Comparison of ENCODE assay signal across 10 cellular contexts in genomic region chr1:156584813-156585212, GRCh38. TPM values are rescaled to one million over a fixed set of nuclear protein-coding genes. Genes with fewer than 3 reads are reported as not detected.
DNase-seq lines count a peak whose midpoint lies in the region; ATAC-seq, FAIRE-seq and TF ChIP-seq lines count a peak whose summit lies in the region.
"Had no signal": no experiment of that assay in that cellular context is flagged by ENCODE, and none has a peak within 500 bp of the region (broad histone marks: within the 10 kb centered on the region; RNA-seq: fewer than 3 reads in every experiment).

No MANE protein-coding gene starts in this region.

- dilution Hi-C loops in keratinocyte (cut with MboI; ENCODE audit: extremely low pct_ligation_motif_present, low sequenced_read_pairs): no loop called here

- H3K27ac Mint-ChIP-seq in HFFc6 (no peak overlapping the region), T-helper 17 cell (no peak overlapping the region)

- CTCF ChIA-PET in HEK293 (lab: Yijun Ruan, JAX): interaction anchor here (0.7 to 3.3 kb wide), 14 partner anchors 9 to 201 kb away, joined by 3 to 18 read pairs (median 4); no protein-coding TSS in a partner anchor
- CTCF ChIA-PET in Panc1 (lab: Charles Lee): interaction anchor here (0.6 to 1.2 kb wide), 4 partner anchors 39 to 362 kb away, joined by 3 to 4 read pairs (median 3); no protein-coding TSS in a partner anchor

- H3K4me3 ChIP-seq in HEK293 (ENCODE audit: low read depth, low read length) (no peak overlapping the region), Panc1 (ENCODE audit: low read depth in 2 of 2, low read length in 2 of 2) (no peak overlapping the region), keratinocyte (ENCODE audit: control insufficient read depth in 2 of 3, extremely low read depth in 1 of 3, insufficient read depth in 2 of 3, low read depth in 1 of 3, low read length in 3 of 3) (no peak overlapping the region)
- H3K4me3 ChIP-seq: stomach had no signal

- H3K4me1 Mint-ChIP-seq in HFFc6 (ENCODE audit: low read depth) (no peaks in the 10 kb centered on the region), T-helper 17 cell (peaks cover 8% of the 10 kb centered on the region)

- H3K27me3 ChIP-seq in Panc1 (ENCODE audit: control insufficient read depth, insufficient read depth, low read length): no peaks in the 10 kb centered on the region
- no peaks in the 10 kb centered on the region for H3K27me3 ChIP-seq in keratinocyte (ENCODE audit: control insufficient read depth, extremely low read depth, insufficient read depth, low read length)
- H3K27me3 ChIP-seq: stomach had no signal

- no peaks in the 10 kb centered on the region for H3K36me3 Mint-ChIP-seq in HFFc6 (ENCODE audit: low read depth)
- H3K36me3 Mint-ChIP-seq in T-helper 17 cell (ENCODE audit: low read depth): no peaks in the 10 kb centered on the region

- ATAC-seq in Panc1 (0 out of 2 replicates have a peak, but pooled peaks have one; percentile 37), T-helper 17 cell (no peak)

- H3K9me1 ChIP-seq in keratinocyte (ENCODE audit: control insufficient read depth, extremely low read depth, insufficient read depth, low read length): no peaks in the 10 kb centered on the region

- no peak overlapping the region for H3K9ac ChIP-seq in keratinocyte (ENCODE audit: control insufficient read depth, extremely low read depth, insufficient read depth, low read length)

- H3K9me3 Mint-ChIP-seq in HFFc6: no peaks in the 10 kb centered on the region

- POLR2A ChIA-PET in HEK293 (lab: Yijun Ruan, JAX) (no interaction called here), Panc1 (lab: Charles Lee) (no interaction called here)

- peaks cover 3% of the 10 kb centered on the region for H3K27me3 Mint-ChIP-seq in HFFc6 (ENCODE audit: insufficient read depth)
- no peaks in the 10 kb centered on the region for H3K27me3 Mint-ChIP-seq in T-helper 17 cell

- no peak overlapping the region for H3K27ac ChIP-seq in HEK293 (ENCODE audit: extremely low read depth, low read depth, low read length)
- H3K27ac ChIP-seq in Panc1 (ENCODE audit: low read length): no peak overlapping the region
- H3K27ac ChIP-seq in keratinocyte (ENCODE audit: control insufficient read depth, insufficient read depth, low read length): no peak overlapping the region
- H3K27ac ChIP-seq: stomach had no signal

- BruUV-seq in Panc1 (replicated peaks; lab: Mats Ljungman, UMichigan): no TSS peak

- FAIRE-seq in keratinocyte (lab: Jason Lieb, UNC): no peak

- no peak overlapping the region for H2AFZ ChIP-seq in keratinocyte (ENCODE audit: control insufficient read depth, low read length)

- H3K4me1 ChIP-seq in HEK293 (ENCODE audit: control insufficient read depth, insufficient read depth, low read length) (no peaks in the 10 kb centered on the region), Panc1 (ENCODE audit: control insufficient read depth, insufficient read depth, low read length) (peaks cover 19% of the 10 kb centered on the region), keratinocyte (ENCODE audit: control insufficient read depth, extremely low read depth, insufficient read depth, low read length) (peaks cover 3% of the 10 kb centered on the region)

- intact Hi-C loops in Panc1 (cut with micrococcal nuclease; ENCODE audit: unreplicated experiment): loop anchor here (1.0 kb wide), 1 partner anchor 23 kb away; no protein-coding TSS in a partner anchor

- in situ Hi-C loops in Panc1 (cut with HindIII; ENCODE audit: low pct_unique_long_range_greater_than_20kb, low sequenced_read_pairs): no loop called here

- H3K4me2 ChIP-seq in keratinocyte (ENCODE audit: control insufficient read depth, extremely low read depth, insufficient read depth, low read depth, low read length): no peak overlapping the region

- TF ChIP-seq CTCF in HEK293 (tag by site-specific recombination; IDR thresholded peaks at IDR 0.05) (peak; percentile 37; the same call in 1 of the 2 replicates), Panc1 (IDR thresholded peaks at IDR 0.05) (no peak; the same call in 1 of the 2 replicates), keratinocyte (optimal IDR thresholded peaks at IDR 0.05 in 1 of 3, IDR thresholded peaks at IDR 0.05 in 1 of 3, conservative IDR thresholded peaks at IDR 0.05 in 1 of 3; ENCODE audit: extremely low read depth in 1 of 3, insufficient read depth in 2 of 3, low read length in 3 of 3) (peak in 2 of 3 experiments; percentile 23 to 65), HFFc6 (IDR thresholded peaks at IDR 0.05) (no peak)

- H3K9me3 ChIP-seq in HEK293 (ENCODE audit: control insufficient read depth, insufficient read depth, low read depth, low read length): no peaks in the 10 kb centered on the region
- no peaks in the 10 kb centered on the region for H3K9me3 ChIP-seq in Panc1 (ENCODE audit: control insufficient read depth, insufficient read depth, low read depth, low read length)
- no peaks in the 10 kb centered on the region for H3K9me3 ChIP-seq in keratinocyte (ENCODE audit: control insufficient read depth, low read depth, low read length)
- no peaks in the 10 kb centered on the region for H3K9me3 ChIP-seq in T-helper 17 cell (ENCODE audit: control insufficient read depth, low read length, poor library complexity, severe bottlenecking)
- H3K9me3 ChIP-seq: stomach had no signal

- H3K36me3 ChIP-seq in HEK293 (ENCODE audit: control insufficient read depth in 2 of 2, insufficient read depth in 1 of 2, low read length in 2 of 2) (no peaks in the 10 kb centered on the region), Panc1 (ENCODE audit: control insufficient read depth, insufficient read depth, low read length) (no peaks in the 10 kb centered on the region), keratinocyte (ENCODE audit: control insufficient read depth in 2 of 2, extremely low read depth in 1 of 2, insufficient read depth in 2 of 2, low read length in 2 of 2) (no peaks in the 10 kb centered on the region)
- H3K36me3 ChIP-seq: stomach had no signal

- H3K4me3 Mint-ChIP-seq in HFFc6: no peak overlapping the region
- H3K4me3 Mint-ChIP-seq in T-helper 17 cell: no peak overlapping the region

- peak; percentile 61 for DNase-seq in DMS53 (lab: John Stamatoyannopoulos, UW)
- no peak for DNase-seq in Panc1 (ENCODE audit: low read depth, low spot score)
- no peak for DNase-seq in keratinocyte (ENCODE audit: low read depth, low spot score)
- no peak for DNase-seq in amygdala (lab: John Stamatoyannopoulos, UW)
- no peak for DNase-seq in HFFc6
- no peak for DNase-seq in stimulated activated CD8-positive, alpha-beta memory T cell treated with anti-CD3 and anti-CD28 coated beads, Interleukin-4, amount 100 ng/mL, for 48 hours
- no peak for DNase-seq in T-helper 17 cell
- DNase-seq: stomach had no signal

- H4K20me1 ChIP-seq in keratinocyte (ENCODE audit: control insufficient read depth, extremely low read depth, insufficient read depth, low read length): no peaks in the 10 kb centered on the region

- no peaks in the 10 kb centered on the region for H3K79me2 ChIP-seq in keratinocyte (ENCODE audit: control insufficient read depth, insufficient read depth, low read length)

RNA-seq across cellular contexts. Expression of gene TTC24, which starts 5.3 kb away (rescaled TPM):
- total RNA-seq in Panc1 (2021; ENCODE audit: unreplicated experiment): not detected
- polyA plus RNA-seq in Panc1 (2012; ENCODE audit: insufficient read length): not detected
- not detected in 3 replicates for polyA plus RNA-seq in keratinocyte
- not detected for polyA plus RNA-seq in keratinocyte (2011; ENCODE audit: low read depth)
- polyA plus RNA-seq in keratinocyte (2011; cell fraction: cytosol; rRNA removed): not detected in 2 replicates
- not detected in 2 replicates for polyA plus RNA-seq in keratinocyte (2011; cell fraction: nucleus; rRNA removed)
- polyA plus RNA-seq in keratinocyte (2012; ENCODE audit: low replicate concordance): not detected in 2 replicates
- polyA minus RNA-seq in keratinocyte: not detected in 3 replicates
- polyA minus RNA-seq in keratinocyte (2011; cell fraction: cytosol; rRNA and poly(A)+ RNA removed): not detected
- not detected in 2 replicates for polyA minus RNA-seq in keratinocyte (2011; cell fraction: nucleus; rRNA and poly(A)+ RNA removed)
- not detected for total RNA-seq in HFFc6 (2021; fragmentation: NEBNext Ultra II Directional; extraction: Animal tissue kit (Norgen Biotek cat#: 25700))
- under 1 TPM in 1 of 2 donors, not detected in 1; 0.94 TPM for total RNA-seq in T-helper 17 cell
- total RNA-seq: cardiac septum had no signal
- polyA plus RNA-seq: stomach had no signal

RNA-seq across cellular contexts. Expression of gene NAXE, which starts 6.8 kb away (rescaled TPM):
- total RNA-seq in Panc1 (2021; ENCODE audit: unreplicated experiment): 211 TPM
- 269 TPM for polyA plus RNA-seq in Panc1 (2012; ENCODE audit: insufficient read length)
- polyA plus RNA-seq in keratinocyte: 74.7 to 93.4 TPM (median 81.3 TPM) in 3 replicates
- 12.0 TPM for polyA plus RNA-seq in keratinocyte (2011; ENCODE audit: low read depth)
- 110 and 130 TPM in 2 replicates for polyA plus RNA-seq in keratinocyte (2011; cell fraction: cytosol; rRNA removed)
- 51.8 and 72.4 TPM in 2 replicates for polyA plus RNA-seq in keratinocyte (2011; cell fraction: nucleus; rRNA removed)
- 92.1 and 108 TPM in 2 replicates for polyA plus RNA-seq in keratinocyte (2012; ENCODE audit: low replicate concordance)
- polyA minus RNA-seq in keratinocyte: 68.2 to 115 TPM (median 76.5 TPM) in 3 replicates
- 75.4 TPM for polyA minus RNA-seq in keratinocyte (2011; cell fraction: cytosol; rRNA and poly(A)+ RNA removed)
- polyA minus RNA-seq in keratinocyte (2011; cell fraction: nucleus; rRNA and poly(A)+ RNA removed): 17.5 and 19.5 TPM in 2 replicates
- total RNA-seq in HFFc6 (2021; fragmentation: NEBNext Ultra II Directional; extraction: Animal tissue kit (Norgen Biotek cat#: 25700)): 10 to 100 TPM; 73.9 to 83.9 (median 76.7) TPM
- total RNA-seq in T-helper 17 cell: 10 to 100 TPM; 27.5 to 32.0 TPM

RNA-seq across cellular contexts. Expression of gene IQGAP3, which starts 12.4 kb away (rescaled TPM):
- total RNA-seq in Panc1 (2021; ENCODE audit: unreplicated experiment) (25.6 TPM), T-helper 17 cell (not detected)
- polyA plus RNA-seq in Panc1 (2012; ENCODE audit: insufficient read length): 10.8 TPM
- 1.5 to 5.7 TPM (median 5.3 TPM) in 3 replicates for polyA plus RNA-seq in keratinocyte
- polyA plus RNA-seq in keratinocyte (2011; ENCODE audit: low read depth): 0.07 TPM
- polyA plus RNA-seq in keratinocyte (2011; cell fraction: cytosol; rRNA removed): 0.73 and 0.81 TPM in 2 replicates
- 5.6 and 6.2 TPM in 2 replicates for polyA plus RNA-seq in keratinocyte (2011; cell fraction: nucleus; rRNA removed)
- 0.10 and 5.7 TPM in 2 replicates for polyA plus RNA-seq in keratinocyte (2012; ENCODE audit: low replicate concordance)
- polyA minus RNA-seq in keratinocyte: 1.8 to 21.8 TPM (median 13.0 TPM) in 3 replicates
- 1.7 TPM for polyA minus RNA-seq in keratinocyte (2011; cell fraction: cytosol; rRNA and poly(A)+ RNA removed)
- polyA minus RNA-seq in keratinocyte (2011; cell fraction: nucleus; rRNA and poly(A)+ RNA removed): 2.0 and 2.4 TPM in 2 replicates
- 10 to 100 TPM; 13.9 to 33.3 (median 29.0) TPM for total RNA-seq in HFFc6 (2021; fragmentation: NEBNext Ultra II Directional; extraction: Animal tissue kit (Norgen Biotek cat#: 25700))

RNA-seq across cellular contexts. Expression of gene GPATCH4, which starts 16.5 kb away (rescaled TPM):
- total RNA-seq in Panc1 (2021; ENCODE audit: unreplicated experiment) (44.4 TPM), T-helper 17 cell (10 to 100 TPM; 39.2 to 39.6 TPM)
- 39.2 TPM for polyA plus RNA-seq in Panc1 (2012; ENCODE audit: insufficient read length)
- 31.8 to 48.9 TPM (median 43.5 TPM) in 3 replicates for polyA plus RNA-seq in keratinocyte
- polyA plus RNA-seq in keratinocyte (2011; ENCODE audit: low read depth): 21.5 TPM
- 32.0 and 41.4 TPM in 2 replicates for polyA plus RNA-seq in keratinocyte (2011; cell fraction: cytosol; rRNA removed)
- 43.6 and 52.9 TPM in 2 replicates for polyA plus RNA-seq in keratinocyte (2011; cell fraction: nucleus; rRNA removed)
- polyA plus RNA-seq in keratinocyte (2012; ENCODE audit: low replicate concordance): 27.0 and 53.5 TPM in 2 replicates
- polyA minus RNA-seq in keratinocyte: 30.0 to 49.1 TPM (median 34.6 TPM) in 3 replicates
- polyA minus RNA-seq in keratinocyte (2011; cell fraction: cytosol; rRNA and poly(A)+ RNA removed): 23.0 TPM
- polyA minus RNA-seq in keratinocyte (2011; cell fraction: nucleus; rRNA and poly(A)+ RNA removed): 16.1 and 17.0 TPM in 2 replicates
- total RNA-seq in HFFc6 (2021; fragmentation: NEBNext Ultra II Directional; extraction: Animal tissue kit (Norgen Biotek cat#: 25700)): 10 to 100 TPM; 25.0 to 35.8 (median 32.7) TPM

RNA-seq across cellular contexts. Expression of gene HAPLN2, which starts 34.4 kb away (rescaled TPM):
- total RNA-seq in Panc1 (2021; ENCODE audit: unreplicated experiment): 0.21 TPM
- 0.44 TPM for polyA plus RNA-seq in Panc1 (2012; ENCODE audit: insufficient read length)
- polyA plus RNA-seq in keratinocyte: not detected in 3 replicates
- polyA plus RNA-seq in keratinocyte (2011; ENCODE audit: low read depth): not detected
- not detected in 2 replicates for polyA plus RNA-seq in keratinocyte (2011; cell fraction: cytosol; rRNA removed)
- polyA plus RNA-seq in keratinocyte (2011; cell fraction: nucleus; rRNA removed): 0.22 TPM in 1 of 2 replicates, not detected in the other
- polyA plus RNA-seq in keratinocyte (2012; ENCODE audit: low replicate concordance): not detected in 2 replicates
- polyA minus RNA-seq in keratinocyte: not detected in 3 replicates
- not detected for polyA minus RNA-seq in keratinocyte (2011; cell fraction: cytosol; rRNA and poly(A)+ RNA removed)
- polyA minus RNA-seq in keratinocyte (2011; cell fraction: nucleus; rRNA and poly(A)+ RNA removed): not detected in 2 replicates
- total RNA-seq in HFFc6 (2021; fragmentation: NEBNext Ultra II Directional; extraction: Animal tissue kit (Norgen Biotek cat#: 25700)): not detected
- total RNA-seq in T-helper 17 cell: under 1 TPM in 1 of 2 donors, not detected in 1; 0.35 TPM
- total RNA-seq: stomach had no signal

Comparison
In these comparisons a context has a peak if more than half of its experiments do, and no peak if none do; other contexts are left out.
1. CTCF ChIP-seq: peak in HEK293 (single experiment) and keratinocyte (2 of 3); none in Panc1 (single experiment) and HFFc6 (single experiment).
2. RNA of gene IQGAP3, which starts 12.4 kb away (total RNA-seq): 13.9 to 33.3 TPM in HFFc6 and 25.6 TPM in Panc1 (single experiment); not detected in T-helper 17 cell; every median in the first group is over 10 times any median in the second.